Comparison of ENCODE assay signal across 7 cellular contexts in the genomic region with DNA sequence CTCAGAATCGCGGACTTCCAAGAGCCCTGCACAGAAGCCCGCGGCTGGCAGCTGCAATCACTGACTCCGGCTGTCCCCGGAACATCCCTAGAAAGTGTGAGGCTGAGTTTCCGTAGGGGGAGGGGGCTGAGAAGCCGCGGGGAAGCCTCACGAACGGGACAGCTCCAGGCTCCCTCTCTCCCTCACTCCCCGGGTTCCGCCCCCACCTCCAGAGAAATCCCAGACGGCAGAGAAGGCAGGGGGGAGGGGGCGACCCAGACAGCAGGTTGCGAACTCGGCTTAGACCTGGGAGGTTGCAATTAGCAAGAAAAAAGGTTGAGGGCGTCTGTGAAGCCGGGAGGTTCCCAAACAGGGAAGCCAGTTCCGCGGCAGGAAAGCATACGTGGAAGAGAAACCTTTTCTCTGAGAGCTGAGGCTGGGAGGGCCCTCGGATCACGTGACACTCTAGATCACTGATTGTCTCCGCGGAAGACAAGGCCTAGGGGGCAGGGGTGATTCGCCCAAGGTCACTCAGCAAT.
DNase-seq lines count a peak whose midpoint lies in the region; ATAC-seq and TF ChIP-seq lines count a peak whose summit lies in the region.

No MANE protein-coding gene starts in this region.

- H3K56ac ChIP-seq in H9 (ENCODE audit: insufficient read length, low read depth, low read length) = no peak overlapping the region

- H3K9me3 ChIP-seq in H9 (ENCODE audit: control insufficient read depth, low read depth, low read length) = no peaks in the 10 kb centered on the region
- no peaks in the 10 kb centered on the region for H3K9me3 ChIP-seq in CD4-positive, alpha-beta memory T cell (ENCODE audit: control insufficient read depth in 1 of 2, low read length in 2 of 2)

- H3K4me3 ChIP-seq in CD4-positive, alpha-beta memory T cell (ENCODE audit: low read length in 2 of 2) = no peak overlapping the region

- peak overlapping the region in 1 of 3 experiments; percentile 68; a peak in 1 of 7 replicates for H3K27ac Mint-ChIP-seq in H9
- H3K27ac Mint-ChIP-seq in CD4-positive, alpha-beta memory T cell = no peak overlapping the region

- DNase-seq in H9 = peak; percentile 74
- peak; percentile 90 for DNase-seq in NCI-H2171 treated with DMSO at 0.1 percent for 48 hours (lab: John Stamatoyannopoulos, UW)
- DNase-seq in cerebellum (ENCODE audit: low spot score) = peak; percentile 82
- DNase-seq in posterior cingulate gyrus = peak in 8 of 10 donors; percentile 38 to 92 (median 55)
- no peak for DNase-seq in activated gamma-delta T cell (lab: John Stamatoyannopoulos, UW)
- DNase-seq in CD4-positive, alpha-beta memory T cell = no peak

- H2BK120ac ChIP-seq in H9 (ENCODE audit: low read depth, low read length, poor library complexity, severe bottlenecking) = no peak overlapping the region

- no peak overlapping the region for H2AFZ ChIP-seq in H9 (ENCODE audit: low read length)

- intact Hi-C loops in posterior cingulate gyrus (cut with DNase I) = no loop called here
- intact Hi-C loops in CD4-positive, alpha-beta memory T cell (cut with micrococcal nuclease) = no loop called here

- CTCF ChIA-PET in CD4-positive, alpha-beta memory T cell (lab: Charles Lee; ENCODE audit: partially characterized antibody) = interaction anchor here (1.2 to 2.3 kb wide), 2 partner anchors 12 to 263 kb away, joined by 3 to 5 read pairs; no protein-coding TSS in a partner anchor

- no peak overlapping the region for H3K4ac ChIP-seq in H9 (ENCODE audit: low read depth, low read length)

- peaks cover 31 to 32% of the 10 kb centered on the region in 2 experiments for H3K4me1 Mint-ChIP-seq in H9
- H3K4me1 Mint-ChIP-seq in CD4-positive, alpha-beta memory T cell = peaks cover 4 to 17% (median 13%) of the 10 kb centered on the region in 4 donors

- H3K23me2 ChIP-seq in H9 (ENCODE audit: insufficient read length, low read depth, low read length, poor library complexity, severe bottlenecking) = peaks cover 14% of the 10 kb centered on the region

- no CpG with 5 or more reads among the region's 27 CpGs for WGBS in H9 (ENCODE audit: extremely low coverage, insufficient read length, low lambda C conversion rate)

- H3K4me1 ChIP-seq in H9 (ENCODE audit: insufficient read depth, low read length) = no peaks in the 10 kb centered on the region
- peaks cover 16% of the 10 kb centered on the region for H3K4me1 ChIP-seq in CD4-positive, alpha-beta memory T cell (ENCODE audit: insufficient read depth, low read length)

- H4K20me1 ChIP-seq in H9 (ENCODE audit: control insufficient read depth, insufficient read depth, insufficient read length) = no peaks in the 10 kb centered on the region

- H4K91ac ChIP-seq in H9 (ENCODE audit: insufficient read length, low read depth, low read length) = no peak overlapping the region

- no peak overlapping the region for H3K23ac ChIP-seq in H9 (ENCODE audit: insufficient read length, low read depth, low read length)

- H3K36me3 Mint-ChIP-seq in H9 (ENCODE audit: insufficient read depth in 1 of 3, low read depth in 3 of 3) = no peaks in the 10 kb centered on the region
- H3K36me3 Mint-ChIP-seq in CD4-positive, alpha-beta memory T cell = no peaks in the 10 kb centered on the region

- no peak overlapping the region for H2BK20ac ChIP-seq in H9 (ENCODE audit: low read depth, low read length, poor library complexity, severe bottlenecking)

- no peaks in the 10 kb centered on the region for H3K79me2 ChIP-seq in H9 (ENCODE audit: insufficient read depth, low read length)

- H3K27ac ChIP-seq in H9 (ENCODE audit: insufficient read length, low read depth, low read length) = no peak overlapping the region
- H3K27ac ChIP-seq in CD4-positive, alpha-beta memory T cell (ENCODE audit: low read depth, low read length) = no peak overlapping the region

- POLR2A ChIA-PET in CD4-positive, alpha-beta memory T cell (lab: Charles Lee; ENCODE audit: partially characterized antibody) = no interaction called here

- H3K27me3 ChIP-seq in H9 (ENCODE audit: insufficient read depth, low read length) = peaks cover 7% of the 10 kb centered on the region
- peaks cover 8% of the 10 kb centered on the region for H3K27me3 ChIP-seq in CD4-positive, alpha-beta memory T cell (ENCODE audit: insufficient read depth, low read length)

- no peak overlapping the region for H3K14ac ChIP-seq in H9 (ENCODE audit: insufficient read depth, low read length)

- peak overlapping the region; percentile 71 to 87 for H3K4me3 Mint-ChIP-seq in H9
- peak overlapping the region in 4 of 8 donors; percentile 21 to 45 (median 32) for H3K4me3 Mint-ChIP-seq in CD4-positive, alpha-beta memory T cell

- no peak overlapping the region for H4K5ac ChIP-seq in H9 (ENCODE audit: insufficient read length, low read depth, low read length)

- no peaks in the 10 kb centered on the region for H3K9me3 Mint-ChIP-seq in H9
- peaks cover under 1 to 16% (median 3%) of the 10 kb centered on the region in 8 donors for H3K9me3 Mint-ChIP-seq in CD4-positive, alpha-beta memory T cell

- H3K27me3 Mint-ChIP-seq in H9 (ENCODE audit: low read depth) = peaks cover 54% of the 10 kb centered on the region
- peaks cover 43 to 46% of the 10 kb centered on the region in 2 donors for H3K27me3 Mint-ChIP-seq in CD4-positive, alpha-beta memory T cell

- H2BK12ac ChIP-seq in H9 (ENCODE audit: insufficient read length, low read depth, low read length) = no peak overlapping the region

- H3T11ph ChIP-seq in H9 (ENCODE audit: low read length) = no peak overlapping the region

- H3K36me3 ChIP-seq in CD4-positive, alpha-beta memory T cell (ENCODE audit: insufficient read depth, low read length) = no peaks in the 10 kb centered on the region

- TF ChIP-seq CTCF in H9 (conservative IDR thresholded peaks at IDR 0.05) = 0 out of 3 replicates have a peak, but pooled peaks have one; percentile 7

- no peak overlapping the region for H2AK5ac ChIP-seq in H9 (ENCODE audit: insufficient read length, low read length)

- H3K18ac ChIP-seq in H9 (ENCODE audit: insufficient read length, low read depth, low read length) = no peak overlapping the region

- H2BK5ac ChIP-seq in H9 (ENCODE audit: insufficient read length, low read length) = no peak overlapping the region

- H4K8ac ChIP-seq in H9 (replicated peaks; ENCODE audit: insufficient read length, low read depth, low read length) = no peak overlapping the region

- no peak for ATAC-seq in HG03520 (IDR thresholded peaks at IDR 0.05; ENCODE audit: unreplicated experiment)

- no peaks in the 10 kb centered on the region for H3K79me1 ChIP-seq in H9 (ENCODE audit: insufficient read depth, low read depth, low read length, poor library complexity, severe bottlenecking)

- peak overlapping the region; percentile 54 for H3K4me2 ChIP-seq in H9 (ENCODE audit: insufficient read depth, insufficient read length, low read length)

- H3K9ac ChIP-seq in H9 (ENCODE audit: extremely low read depth, insufficient read length, low read length) = no peak overlapping the region

- H2BK15ac ChIP-seq in H9 (ENCODE audit: low read depth, low read length) = no peak overlapping the region

Comparison
In these comparisons a context has a peak if more than half of its experiments do, and no peak if none do; other contexts are left out.
1. DNase-seq: peak in H9 (single experiment), NCI-H2171 treated with DMSO at 0.1 percent for 48 hours (single experiment), cerebellum (single experiment) and posterior cingulate gyrus (8 of 10); none in activated gamma-delta T cell (single experiment) and CD4-positive, alpha-beta memory T cell (0 of 5).